9 cellular contexts compared by ENCODE assay signal in the genomic region with DNA sequence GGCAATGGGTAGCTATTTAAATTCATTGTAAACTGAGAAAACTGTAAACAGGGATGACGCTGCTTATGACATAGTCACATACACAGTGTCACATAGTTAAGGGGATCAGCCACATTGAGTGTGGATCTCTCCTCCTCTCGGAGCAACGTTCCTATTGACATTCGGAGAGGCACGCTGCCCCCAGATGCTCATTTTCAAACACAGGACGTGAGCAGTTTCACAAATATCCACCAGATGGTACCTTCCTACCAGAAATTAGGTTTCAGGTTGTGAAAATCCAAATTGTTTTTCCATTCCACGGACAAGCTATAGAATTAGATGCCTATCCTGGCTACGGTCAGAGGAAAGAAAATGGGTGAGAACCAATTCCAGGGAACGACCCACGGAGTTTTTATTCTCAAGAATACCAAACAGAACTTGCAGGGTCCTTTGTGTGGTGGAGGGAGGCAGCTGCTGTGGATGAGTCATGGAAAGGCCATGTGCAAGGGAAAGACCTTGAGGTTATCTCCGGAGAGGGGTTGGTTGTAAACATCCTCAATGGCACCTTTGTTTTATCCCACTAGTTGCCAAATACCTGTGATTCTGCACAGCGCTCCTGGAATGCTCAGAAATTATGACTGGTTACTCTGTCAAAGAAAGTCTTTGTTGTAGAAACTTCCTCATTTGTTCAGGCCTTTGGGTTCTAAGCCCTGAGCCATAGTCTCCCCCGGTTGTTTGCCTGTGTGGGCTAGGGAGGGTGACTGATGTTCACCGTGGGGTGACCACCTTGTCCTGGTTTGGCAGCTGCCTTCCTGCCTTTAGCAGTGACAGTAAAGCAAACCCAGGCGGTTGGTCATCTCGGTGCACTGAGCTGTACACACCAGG.
DNase-seq lines count a peak whose midpoint lies in the region; ATAC-seq and TF ChIP-seq lines count a peak whose summit lies in the region.
"Had no signal": no experiment of that assay in that cellular context is flagged by ENCODE, and none has a peak within 500 bp of the region (broad histone marks: within the 10 kb centered on the region; RNA-seq: fewer than 3 reads in every experiment).

No MANE protein-coding gene starts in this region.

- peak overlapping the region; percentile 54 for H3K4me2 ChIP-seq in mammary epithelial cell (ENCODE audit: insufficient read depth, low read depth, low read length)

- DNase-seq in ELR (ENCODE audit: low read depth) (peak; percentile 45), NCI-H2081 treated with DMSO at 0.1 percent for 48 hours (lab: John Stamatoyannopoulos, UW) (peak; percentile 11), mammary epithelial cell (peak; percentile 94), mucosa of descending colon (peak in 2 of 3 donors; percentile 43), CD1c-positive myeloid dendritic cell (ENCODE audit: extremely low spot score) (no peak), NOMO-1 treated with DMSO at 0.1 percent for 48 hours (lab: John Stamatoyannopoulos, UW; ENCODE audit: unreplicated experiment) (no peak)
- no peak for DNase-seq in activated effector memory CD4-positive, alpha-beta T cell treated with anti-CD3 and anti-CD28 coated beads, Interleukin-2, amount 50 U/mL, for 16 hours
- DNase-seq in activated naive CD4-positive, alpha-beta T cell (lab: John Stamatoyannopoulos, UW), result no peak
- DNase-seq: left cardiac atrium had no signal

- H3K79me2 ChIP-seq in mammary epithelial cell (ENCODE audit: insufficient read depth, low read length), result no peaks in the 10 kb centered on the region

- dilution Hi-C loops in mammary epithelial cell (cut with HindIII; ENCODE audit: low sequenced_read_pairs), result no loop called here

- intact Hi-C loops in mammary epithelial cell (cut with micrococcal nuclease), result loop anchor here (1.0 kb wide), 2 partner anchors 223 to 573 kb away; no protein-coding TSS in a partner anchor
- intact Hi-C loops in mucosa of descending colon (cut with DNase I, micrococcal nuclease), result loop anchor here in 1 of 2 donors (2.0 kb wide), 1 partner anchor 573 kb away; no protein-coding TSS in a partner anchor

- peaks cover 3% of the 10 kb centered on the region for H3K9me3 ChIP-seq in mammary epithelial cell (replicated peaks; ENCODE audit: insufficient read depth, low read length)
- peaks cover 7% of the 10 kb centered on the region for H3K9me3 ChIP-seq in mucosa of descending colon

- BruUV-seq in mammary epithelial cell (replicated peaks; lab: Mats Ljungman, UMichigan), result no TSS peak

- peak; percentile 56 to 66 for TF ChIP-seq CTCF in mammary epithelial cell (conservative IDR thresholded peaks at IDR 0.05 in 1 of 2, IDR thresholded peaks at IDR 0.05 in 1 of 2; ENCODE audit: extremely low read depth in 1 of 2, insufficient read depth in 1 of 2, low read depth in 1 of 2, low read length in 2 of 2)
- TF ChIP-seq CTCF in mucosa of descending colon (IDR thresholded peaks at IDR 0.05), result no peak

- H3K27ac ChIP-seq in mammary epithelial cell (ENCODE audit: insufficient read depth, low read depth, low read length), result peak overlapping the region; percentile 76

- peak overlapping the region; percentile 27 for H2AFZ ChIP-seq in mammary epithelial cell (ENCODE audit: low read depth, low read length)

- 6% methylated on average over 13 of the region's 16 CpGs for WGBS in mammary epithelial cell (ENCODE audit: low coverage, missing lambda C conversion rate)

- no peaks in the 10 kb centered on the region for H3K27me3 ChIP-seq in mammary epithelial cell (ENCODE audit: insufficient read depth, low read length)

- CTCF ChIA-PET in mammary epithelial cell (lab: Charles Lee; ENCODE audit: low non-redundant PET), result no interaction called here

- peaks cover 3% of the 10 kb centered on the region for H3K36me3 ChIP-seq in mammary epithelial cell (ENCODE audit: insufficient read depth, low read length)
- H3K36me3 ChIP-seq in mucosa of descending colon (ENCODE audit: low read depth), result no peaks in the 10 kb centered on the region

- peak; percentile 84 for ATAC-seq in mucosa of descending colon

- in situ Hi-C loops in mammary epithelial cell (cut with MboI; ENCODE audit: low sequenced_read_pairs in 2 of 2), result loop anchor here (10.0 kb wide), 1 partner anchor 577 kb away; no protein-coding TSS in a partner anchor

- H3K4me1 ChIP-seq in mammary epithelial cell (ENCODE audit: insufficient read depth, low read length), result peaks cover 30% of the 10 kb centered on the region
- H3K4me1 ChIP-seq in mucosa of descending colon (ENCODE audit: low read depth), result no peaks in the 10 kb centered on the region

- no peaks in the 10 kb centered on the region for H4K20me1 ChIP-seq in mammary epithelial cell (ENCODE audit: insufficient read depth, low read length)

- H3K4me3 ChIP-seq in mammary epithelial cell (replicated peaks in 1 of 3; ENCODE audit: insufficient read depth in 1 of 3, low read depth in 2 of 3, low read length in 3 of 3) (no peak overlapping the region), mucosa of descending colon (no peak overlapping the region)

- peak overlapping the region; percentile 44 for H3K9ac ChIP-seq in mammary epithelial cell (ENCODE audit: insufficient read depth, low read length)

Comparison
In these comparisons a context has a peak if more than half of its experiments do, and no peak if none do; other contexts are left out.
1. DNase-seq: peak in ELR (single experiment), NCI-H2081 treated with DMSO at 0.1 percent for 48 hours (single experiment), mammary epithelial cell (single experiment) and mucosa of descending colon (2 of 3); none in activated effector memory CD4-positive, alpha-beta T cell treated with anti-CD3 and anti-CD28 coated beads, Interleukin-2, amount 50 U/mL, for 16 hours (single experiment), CD1c-positive myeloid dendritic cell (single experiment), activated naive CD4-positive, alpha-beta T cell (0 of 4) and NOMO-1 treated with DMSO at 0.1 percent for 48 hours (single experiment).